In genomic region chr17:57772774-57773173, GRCh38 we compare ENCODE assay signal across 19 cellular contexts. TPM values are rescaled to one million over a fixed set of nuclear protein-coding genes. Genes with fewer than 3 reads are reported as not detected.
"Had no signal": no experiment of that assay in that cellular context is flagged by ENCODE, and none has a peak within 500 bp of the region (broad histone marks: within the 10 kb centered on the region; RNA-seq: fewer than 3 reads in every experiment).

No MANE protein-coding gene starts in this region.

- H3K27me3 ChIP-seq: sigmoid colon had no signal

- H3K4me1 ChIP-seq: gastroesophageal sphincter, psoas muscle, sigmoid colon had no signal

- H3K27ac ChIP-seq: gastroesophageal sphincter, heart right ventricle, psoas muscle, sigmoid colon, spleen, thoracic aorta had no signal

- H3K9me3 ChIP-seq: gastroesophageal sphincter, heart right ventricle, psoas muscle, sigmoid colon, spleen, thoracic aorta had no signal

- DNase-seq: activated CD4-positive, alpha-beta T cell treated with anti-CD3 and anti-CD28 coated beads, Interleukin-2, amount 50 U/mL, for 1 hour; activated CD8-positive, alpha-beta memory T cell treated with anti-CD3 and anti-CD28 coated beads for 24 hours; activated naive CD4-positive, alpha-beta T cell; anterior cingulate cortex; erythroblast; heart right ventricle; nephron progenitor cell; psoas muscle; sigmoid colon; spleen; stimulated activated CD4-positive, alpha-beta T cell treated with anti-CD3 and anti-CD28 coated beads, Interleukin-1b, Interleukin-23, amount 100 ng/mL, for 48 hours had no signal

- H3K9me3 Mint-ChIP-seq: activated T-helper 1 cell treated with anti-CD3 and anti-CD28 coated beads, Interleukin-12 subunit alpha, Interleukin-12 subunit beta, Interleukin-2, Interleukin-4 antibody, amounts not matched to agents 30 ng/mL and 10 ng/mL and 1 ng/mL, durations not matched to agents 14 hours and 24 hours and 36 hours; nephron progenitor cell had no signal

- H3K4me3 ChIP-seq: gastroesophageal sphincter, heart right ventricle, psoas muscle, sigmoid colon, spleen, thoracic aorta had no signal

- ATAC-seq: gastroesophageal sphincter, heart right ventricle, psoas muscle had no signal

- H3K36me3 ChIP-seq: gastroesophageal sphincter, heart right ventricle, sigmoid colon, spleen, thoracic aorta had no signal

- H3K4me3 Mint-ChIP-seq: activated T-helper 1 cell treated with anti-CD3 and anti-CD28 coated beads, Interleukin-12 subunit alpha, Interleukin-12 subunit beta, Interleukin-2, Interleukin-4 antibody, amounts not matched to agents 30 ng/mL and 10 ng/mL and 1 ng/mL, durations not matched to agents 14 hours and 24 hours and 36 hours; nephron progenitor cell had no signal

- H3K27ac Mint-ChIP-seq: activated T-helper 1 cell treated with anti-CD3 and anti-CD28 coated beads, Interleukin-12 subunit alpha, Interleukin-12 subunit beta, Interleukin-2, Interleukin-4 antibody, amounts not matched to agents 30 ng/mL and 10 ng/mL and 1 ng/mL, durations not matched to agents 14 hours and 24 hours and 36 hours; nephron progenitor cell had no signal

RNA-seq across cellular contexts. Expression of gene CCDC182, which starts 27.7 kb away (rescaled TPM):
- total RNA-seq: activated T-helper 1 cell treated with anti-CD3 and anti-CD28 coated beads, Interleukin-12 subunit alpha, Interleukin-12 subunit beta, Interleukin-2, Interleukin-4 antibody, amounts not matched to agents 30 ng/mL and 10 ng/mL and 1 ng/mL, durations not matched to agents 14 hours and 24 hours and 36 hours; dermis microvascular lymphatic vessel endothelial cell; gastroesophageal sphincter; heart right ventricle; lower leg skin; osteoblast; psoas muscle; sigmoid colon; spleen; T-helper 1 cell treated with Interleukin-12 subunit alpha and Interleukin-12 subunit beta and Interleukin-4 antibody, amounts not matched to agents 30 ng/mL and 1 ng/mL, for 36 hours; thoracic aorta; urinary bladder had no signal
- polyA plus RNA-seq: heart right ventricle, psoas muscle, sigmoid colon, spleen, urinary bladder had no signal
